ENCODE assay signal across 17 cellular contexts in the genomic region with DNA sequence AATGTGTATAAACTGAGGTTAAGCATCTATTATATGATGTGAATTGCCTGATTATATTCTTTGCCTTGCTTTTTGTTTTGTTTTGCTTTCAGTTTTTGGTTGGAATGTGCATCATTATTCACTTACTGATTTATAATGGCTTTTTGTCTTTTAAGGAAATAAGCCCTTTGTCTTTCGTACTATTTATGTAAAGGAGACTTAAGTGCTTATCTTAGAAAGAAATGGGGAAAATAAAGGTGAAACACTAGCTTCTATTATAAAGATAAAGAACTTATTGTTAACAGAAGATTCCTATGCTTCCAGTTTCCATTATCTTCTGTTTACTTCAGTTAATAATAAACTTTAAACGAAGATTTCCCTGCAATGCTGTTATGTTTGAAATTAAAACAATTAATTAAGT.
"Had no signal": no experiment of that assay in that cellular context is flagged by ENCODE, and none has a peak within 500 bp of the region (broad histone marks: within the 10 kb centered on the region; RNA-seq: fewer than 3 reads in every experiment).

No MANE protein-coding gene starts in this region.

- H3K27ac Mint-ChIP-seq: natural killer cell treated with Interleukin-12 subunit alpha and Interleukin-12 subunit beta and Interleukin-15 and Interleukin-18, amount 100 ng/mL, for 72 hours; type B pancreatic cell had no signal

- H3K9me3 Mint-ChIP-seq: natural killer cell treated with Interleukin-12 subunit alpha and Interleukin-12 subunit beta and Interleukin-15 and Interleukin-18, amount 100 ng/mL, for 72 hours; type B pancreatic cell had no signal

- H3K36me3 Mint-ChIP-seq: natural killer cell treated with Interleukin-12 subunit alpha and Interleukin-12 subunit beta and Interleukin-15 and Interleukin-18, amount 100 ng/mL, for 72 hours; type B pancreatic cell had no signal

- H3K27me3 Mint-ChIP-seq: type B pancreatic cell had no signal

- H3K4me3 Mint-ChIP-seq: natural killer cell treated with Interleukin-12 subunit alpha and Interleukin-12 subunit beta and Interleukin-15 and Interleukin-18, amount 100 ng/mL, for 72 hours; type B pancreatic cell had no signal

- H3K4me3 ChIP-seq: coronary artery, gastroesophageal sphincter, lung, pancreas, spleen had no signal

- H3K27me3 ChIP-seq: gastroesophageal sphincter, pancreas had no signal

- H3K4me1 ChIP-seq: gastroesophageal sphincter, spleen had no signal

- H3K27ac ChIP-seq: coronary artery, gastroesophageal sphincter, pancreas, spleen had no signal

- ATAC-seq: gastroesophageal sphincter; left colon; left ventricle myocardium superior; natural killer cell treated with Interleukin-12 subunit alpha and Interleukin-12 subunit beta and Interleukin-15 and Interleukin-18, amount 100 ng/mL, for 72 hours; sciatic nerve had no signal

- DNase-seq: effector CD4-positive, alpha-beta T cell; glutamatergic neuron; left colon; left ventricle myocardium superior; mesenchymal stem cell; midbrain; occipital lobe; pancreas; spleen; stimulated activated CD4-positive, alpha-beta T cell treated with anti-CD3 and anti-CD28 coated beads, Interleukin-2, amount 100 ng/mL, for 24 hours; stimulated activated naive CD4-positive, alpha-beta T cell treated with Interleukin-2 at 50 U/mL for 16 hours had no signal

- H3K36me3 ChIP-seq: gastroesophageal sphincter, pancreas, spleen had no signal

- H3K9me3 ChIP-seq: gastroesophageal sphincter, pancreas, spleen had no signal
